18 cellular contexts compared by ENCODE assay signal in the genomic region with DNA sequence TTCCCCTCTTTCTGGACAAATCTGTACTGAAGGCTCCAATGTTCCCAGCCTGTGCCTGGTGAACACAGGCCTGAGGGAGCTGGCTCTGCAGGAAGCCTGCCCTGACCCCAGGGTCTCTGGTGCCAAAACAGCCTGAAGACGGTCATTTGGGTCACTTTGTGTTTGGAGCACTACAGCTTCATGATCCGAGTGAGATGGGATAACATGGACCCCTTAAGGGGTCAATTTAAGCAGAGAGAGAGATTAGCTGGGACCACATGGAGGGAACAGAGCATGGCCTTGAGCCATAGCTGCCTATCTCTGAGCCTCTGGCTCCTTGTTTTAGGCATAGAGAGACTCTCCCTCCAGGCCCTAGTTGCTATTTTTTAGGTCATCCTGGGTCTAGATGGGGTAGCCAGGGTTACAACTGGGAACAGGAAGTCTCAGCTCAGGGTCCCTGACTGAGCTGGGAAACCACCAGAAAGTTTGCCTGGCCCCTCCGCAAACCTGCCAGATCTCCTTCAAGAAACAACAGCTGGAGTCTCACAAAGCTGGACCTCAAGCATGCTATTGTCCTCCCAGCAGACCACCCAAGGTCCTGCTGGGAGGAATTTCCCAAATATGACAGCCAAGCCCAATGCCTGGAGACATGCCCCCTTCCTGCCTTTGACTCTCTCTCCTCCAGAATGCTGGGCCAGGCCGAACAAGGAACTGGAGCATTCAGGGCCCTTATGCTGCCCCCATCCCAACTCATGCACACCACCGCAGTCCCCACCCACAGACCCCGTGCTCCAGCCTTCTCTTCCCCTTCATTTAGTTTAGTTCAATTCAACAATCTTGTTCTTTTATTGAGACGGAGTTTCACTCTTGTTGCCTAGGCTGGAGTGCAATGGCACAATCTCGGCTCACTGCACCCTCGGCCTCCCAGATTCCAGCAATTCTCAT. TPM values are rescaled to one million over a fixed set of nuclear protein-coding genes. Genes with fewer than 3 reads are reported as not detected.
DNase-seq lines count a peak whose midpoint lies in the region; ATAC-seq and TF ChIP-seq lines count a peak whose summit lies in the region.
"Had no signal": no experiment of that assay in that cellular context is flagged by ENCODE, and none has a peak within 500 bp of the region (broad histone marks: within the 10 kb centered on the region; RNA-seq: fewer than 3 reads in every experiment).

No MANE protein-coding gene starts in this region.

- H3K27me3 ChIP-seq in layer of hippocampus (ENCODE audit: control insufficient read depth, insufficient read depth, low read length) (no peaks in the 10 kb centered on the region), parathyroid adenoma (ENCODE audit: control insufficient read depth, insufficient read depth, low read length) (no peaks in the 10 kb centered on the region), upper lobe of right lung (no peaks in the 10 kb centered on the region)
- H3K27me3 ChIP-seq: BE2C had no signal

- no peaks in the 10 kb centered on the region for H3K79me2 ChIP-seq in parathyroid adenoma

- H3K4me3 ChIP-seq in coronary artery = peak overlapping the region; percentile 61
- no peak overlapping the region for H3K4me3 ChIP-seq in parathyroid adenoma (ENCODE audit: low read depth, low read length)
- peak overlapping the region; percentile 28 for H3K4me3 ChIP-seq in upper lobe of right lung
- H3K4me3 ChIP-seq: HAP-1 had no signal

- no peaks in the 10 kb centered on the region for H3K9me3 ChIP-seq in parathyroid adenoma (ENCODE audit: control insufficient read depth, low read length)
- H3K9me3 ChIP-seq in upper lobe of right lung = no peaks in the 10 kb centered on the region
- H3K9me3 ChIP-seq: BE2C, HAP-1 had no signal

- H3K36me3 ChIP-seq in parathyroid adenoma (ENCODE audit: control insufficient read depth, insufficient read depth, low read length) = no peaks in the 10 kb centered on the region
- peaks cover 8% of the 10 kb centered on the region for H3K36me3 ChIP-seq in upper lobe of right lung
- H3K36me3 ChIP-seq: BE2C, HAP-1 had no signal

- TF ChIP-seq CTCF in coronary artery (IDR thresholded peaks at IDR 0.05) (no peak), parathyroid adenoma (IDR thresholded peaks at IDR 0.05) (no peak), upper lobe of right lung (IDR thresholded peaks at IDR 0.05) (no peak), GM10266 (IDR thresholded peaks at IDR 0.05; ENCODE audit: control insufficient read depth, insufficient read depth, low read depth, missing control alignments) (no peak)

- intact Hi-C loops in upper lobe of right lung (cut with DNase I) = no loop called here

- H3K27ac ChIP-seq in coronary artery (peak overlapping the region in 1 of 2 donors; percentile 45), layer of hippocampus (ENCODE audit: low read depth, low read length) (peak overlapping the region; percentile 68), parathyroid adenoma (peak overlapping the region; percentile 49), upper lobe of right lung (peak overlapping the region; percentile 51)

- no peak overlapping the region for H3K4me2 ChIP-seq in parathyroid adenoma (ENCODE audit: low read length)

- DNase-seq in coronary artery (ENCODE audit: low spot score) (no peak), upper lobe of right lung (no peak), GM10266 (ENCODE audit: extremely low spot score) (no peak), superior temporal gyrus (ENCODE audit: extremely low spot score) (no peak)
- DNase-seq: activated CD4-positive, CD25-positive, alpha-beta regulatory T cell treated with anti-CD3 and anti-CD28 coated beads, Interleukin-2, amount 50 U/mL, for 72 hours; activated gamma-delta T cell treated with Interleukin-2 at 50 U/mL for 16 hours; BE2C; cortex of kidney; erythroblast; NCI-H1436 treated with DMSO at 0.1 percent for 48 hours; NCI-H446 had no signal

- no peaks in the 10 kb centered on the region for H3K4me1 ChIP-seq in parathyroid adenoma
- peaks cover 15% of the 10 kb centered on the region for H3K4me1 ChIP-seq in upper lobe of right lung
- H3K4me1 ChIP-seq: HAP-1 had no signal

- H3K9ac ChIP-seq in parathyroid adenoma = no peak overlapping the region

- no peak overlapping the region for H2AFZ ChIP-seq in parathyroid adenoma

- no peak for ATAC-seq in upper lobe of right lung
- no peak for ATAC-seq in SK-N-SH treated with all-trans-retinoic acid at 6 μM for 48 hours

TF ChIP-seq in SK-N-SH treated with all-trans-retinoic acid at 6 μM for 48 hours, 23 proteins besides CTCF, POLR2A, EP300 and RAD21:
- TF ChIP-seq, protein P1, sequence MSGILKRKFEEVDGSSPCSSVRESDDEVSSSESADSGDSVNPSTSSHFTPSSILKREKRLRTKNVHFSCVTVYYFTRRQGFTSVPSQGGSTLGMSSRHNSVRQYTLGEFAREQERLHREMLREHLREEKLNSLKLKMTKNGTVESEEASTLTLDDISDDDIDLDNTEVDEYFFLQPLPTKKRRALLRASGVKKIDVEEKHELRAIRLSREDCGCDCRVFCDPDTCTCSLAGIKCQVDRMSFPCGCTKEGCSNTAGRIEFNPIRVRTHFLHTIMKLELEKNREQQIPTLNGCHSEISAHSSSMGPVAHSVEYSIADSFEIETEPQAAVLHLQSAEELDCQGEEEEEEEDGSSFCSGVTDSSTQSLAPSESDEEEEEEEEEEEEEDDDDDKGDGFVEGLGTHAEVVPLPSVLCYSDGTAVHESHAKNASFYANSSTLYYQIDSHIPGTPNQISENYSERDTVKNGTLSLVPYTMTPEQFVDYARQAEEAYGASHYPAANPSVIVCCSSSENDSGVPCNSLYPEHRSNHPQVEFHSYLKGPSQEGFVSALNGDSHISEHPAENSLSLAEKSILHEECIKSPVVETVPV (CRISPR knock-in tag; IDR thresholded peaks at IDR 0.05) = no peak
- TF ChIP-seq, protein P2, sequence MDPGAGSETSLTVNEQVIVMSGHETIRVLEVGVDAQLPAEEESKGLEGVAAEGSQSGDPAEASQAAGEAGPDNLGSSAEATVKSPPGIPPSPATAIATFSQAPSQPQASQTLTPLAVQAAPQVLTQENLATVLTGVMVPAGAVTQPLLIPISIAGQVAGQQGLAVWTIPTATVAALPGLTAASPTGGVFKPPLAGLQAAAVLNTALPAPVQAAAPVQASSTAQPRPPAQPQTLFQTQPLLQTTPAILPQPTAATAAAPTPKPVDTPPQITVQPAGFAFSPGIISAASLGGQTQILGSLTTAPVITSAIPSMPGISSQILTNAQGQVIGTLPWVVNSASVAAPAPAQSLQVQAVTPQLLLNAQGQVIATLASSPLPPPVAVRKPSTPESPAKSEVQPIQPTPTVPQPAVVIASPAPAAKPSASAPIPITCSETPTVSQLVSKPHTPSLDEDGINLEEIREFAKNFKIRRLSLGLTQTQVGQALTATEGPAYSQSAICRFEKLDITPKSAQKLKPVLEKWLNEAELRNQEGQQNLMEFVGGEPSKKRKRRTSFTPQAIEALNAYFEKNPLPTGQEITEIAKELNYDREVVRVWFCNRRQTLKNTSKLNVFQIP (CRISPR knock-in tag; IDR thresholded peaks at IDR 0.05; ENCODE audit: borderline replicate concordance, low read depth) = no peak
- TF ChIP-seq TOX (CRISPR knock-in tag; IDR thresholded peaks at IDR 0.05; ENCODE audit: borderline replicate concordance) (no peak), ZFP3 (CRISPR knock-in tag; IDR thresholded peaks at IDR 0.05) (no peak)
TF ChIP-seq in SK-N-SH treated with all-trans-retinoic acid at 6 μM for 48 hours: peak in this region for 0.

RNA-seq across cellular contexts. Expression of a gene that starts 4.0 kb away (rescaled TPM):
- 204 TPM for total RNA-seq in upper lobe of right lung

RNA-seq across cellular contexts. Expression of a gene that starts 58.2 kb away (rescaled TPM):
- not detected for total RNA-seq in upper lobe of right lung
- total RNA-seq: aorta; osteoblast; T-helper 2 cell treated with Interferon-gamma antibody and Interleukin-4, amounts not matched to agents 100 ng/mL and 5 ng/mL, for 36 hours had no signal
